In the genomic region with DNA sequence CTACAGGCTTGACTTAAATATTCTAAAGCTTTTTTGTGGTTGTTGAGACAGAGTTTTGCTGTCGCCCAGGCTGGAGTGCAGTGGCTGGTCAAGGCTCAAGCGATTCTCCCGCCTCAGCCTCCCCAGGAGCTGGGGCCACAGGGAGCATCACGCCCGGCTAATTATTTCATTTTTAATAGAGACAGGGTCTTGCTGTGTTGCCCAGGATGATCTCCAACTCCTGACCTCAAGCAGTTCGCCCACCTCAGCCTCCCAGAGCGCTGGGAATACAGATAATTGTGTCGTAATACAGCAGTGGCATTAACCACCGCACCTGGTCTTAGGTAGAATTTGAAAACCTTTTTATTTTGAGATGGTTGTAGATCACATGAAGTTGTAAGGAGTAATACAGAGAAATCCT, we compare ENCODE assay signal across 8 cellular contexts. TPM values are rescaled to one million over a fixed set of nuclear protein-coding genes. Genes with fewer than 3 reads are reported as not detected.
DNase-seq lines count a peak whose midpoint lies in the region; ATAC-seq and TF ChIP-seq lines count a peak whose summit lies in the region.

No MANE protein-coding gene starts in this region.

- peaks cover 10% of the 10 kb centered on the region for H3K36me3 ChIP-seq in GM06990 (ENCODE audit: control insufficient read depth, insufficient read depth, low read length)
- H3K36me3 ChIP-seq in SU-DHL-6 (ENCODE audit: low read length), result peaks cover 13% of the 10 kb centered on the region
- peaks cover 0 to 18% of the 10 kb centered on the region in 2 donors for H3K36me3 ChIP-seq in psoas muscle (ENCODE audit: insufficient read depth in 1 of 2, low read depth in 1 of 2)
- H3K36me3 ChIP-seq in thyroid gland, result no peaks in the 10 kb centered on the region

- H3K4me2 ChIP-seq in SU-DHL-6 (ENCODE audit: low read depth, low read length, poor library complexity, severe bottlenecking), result peak overlapping the region; percentile 91

- 0 out of 2 replicates have a peak overlapping the region, but pooled peaks have one; percentile 72 for H3K9ac ChIP-seq in SU-DHL-6 (ENCODE audit: low read length)

- TF ChIP-seq CTCF in GM06990 (IDR thresholded peaks at IDR 0.05; ENCODE audit: insufficient read depth, low read length, poor library complexity, severe bottlenecking) (no peak), SU-DHL-6 (IDR thresholded peaks at IDR 0.05; ENCODE audit: insufficient read depth, low read length, poor library complexity, severe bottlenecking) (no peak), fibroblast of mammary gland (conservative IDR thresholded peaks at IDR 0.05; ENCODE audit: control insufficient read depth, insufficient read depth, low read depth, low read length) (no peak), psoas muscle (IDR thresholded peaks at IDR 0.05) (no peak), thyroid gland (IDR thresholded peaks at IDR 0.05) (no peak)

- H3F3A ChIP-seq in SU-DHL-6 (ENCODE audit: insufficient read depth), result peaks cover 4% of the 10 kb centered on the region; the same call in 1 of the 2 replicates

- TF ChIP-seq POLR2A in thyroid gland (IDR thresholded peaks at IDR 0.05), result no peak

- H3K79me2 ChIP-seq in SU-DHL-6 (ENCODE audit: insufficient read depth, low read length), result peaks cover 39% of the 10 kb centered on the region

- peaks cover 3% of the 10 kb centered on the region; the same call in 1 of the 2 replicates for H4K20me1 ChIP-seq in SU-DHL-6 (ENCODE audit: low read depth, low read length)

- H3K4me1 ChIP-seq in psoas muscle (peaks cover 64% of the 10 kb centered on the region), thyroid gland (peaks cover 28 to 32% of the 10 kb centered on the region in 2 donors)

- H3K27me3 ChIP-seq in GM06990 (replicated peaks; ENCODE audit: control insufficient read depth, insufficient read depth, low read length) (no peaks in the 10 kb centered on the region), SU-DHL-6 (ENCODE audit: low read length) (no peaks in the 10 kb centered on the region), psoas muscle (ENCODE audit: insufficient read depth in 3 of 3, low read length in 2 of 3) (no peaks in the 10 kb centered on the region), thyroid gland (no peaks in the 10 kb centered on the region)

- H3K27ac ChIP-seq in SU-DHL-6 (ENCODE audit: low read depth, low read length) (no peak overlapping the region), psoas muscle (peak overlapping the region; percentile 88), thyroid gland (no peak overlapping the region)

- 76 to 84% (median 81%) methylated on average over 9 of the region's 9 CpGs for WGBS in psoas muscle, 3 donors
- WGBS in thyroid gland, 2 donors, result 85% methylated on average over 9 of the region's 9 CpGs

- no peaks in the 10 kb centered on the region for H3K9me3 ChIP-seq in SU-DHL-6 (ENCODE audit: insufficient read depth, low read length)
- no peaks in the 10 kb centered on the region for H3K9me3 ChIP-seq in psoas muscle
- H3K9me3 ChIP-seq in thyroid gland, result no peaks in the 10 kb centered on the region

- no peak overlapping the region for H2AFZ ChIP-seq in SU-DHL-6 (ENCODE audit: low read depth, low read length, severe bottlenecking)

- no peak for DNase-seq in GM06990 (ENCODE audit: extremely low read depth, insufficient read length)
- no peak for DNase-seq in fibroblast of mammary gland (ENCODE audit: low read depth)
- DNase-seq in psoas muscle, result no peak
- no peak for DNase-seq in HuH-7.5 (ENCODE audit: low spot score)
- DNase-seq in thyroid gland, result no peak

- H3K4me3 ChIP-seq in GM06990 (replicated peaks; ENCODE audit: low read depth, low read length) (peak overlapping the region; percentile 91), SU-DHL-6 (ENCODE audit: insufficient read depth, low read length, poor library complexity, severe bottlenecking) (no peak overlapping the region), fibroblast of mammary gland (ENCODE audit: control insufficient read depth, low read depth, low read length) (peak overlapping the region; percentile 90), psoas muscle (peak overlapping the region; percentile 81), thyroid gland (replicated peaks in 1 of 3) (peak overlapping the region in 1 of 3 donors; percentile 98)

- H3K9me2 ChIP-seq in SU-DHL-6 (replicated peaks; ENCODE audit: insufficient read depth, low read length), result no peaks in the 10 kb centered on the region

- intact Hi-C loops in psoas muscle (cut with DNase I) (no loop called here), thyroid gland (cut with DNase I) (loop anchor here (10.0 kb wide), 1 partner anchor 73 kb away; no protein-coding TSS in a partner anchor)

- ATAC-seq in psoas muscle (no peak), GM18909 (IDR thresholded peaks at IDR 0.05; ENCODE audit: poor library complexity, unreplicated experiment) (no peak), GM19328 (IDR thresholded peaks at IDR 0.05; ENCODE audit: unreplicated experiment) (no peak)

RNA-seq across cellular contexts. Expression of a gene that starts 1.5 kb away (rescaled TPM):
- total RNA-seq in psoas muscle, result 10 to 100 TPM; 65.7 to 87.0 (median 77.6) TPM
- polyA plus RNA-seq in psoas muscle, result 100 to 1,000 TPM in 1 of 3 donors, 10 to 100 TPM in 2; 32.4 to 151 (median 57.2) TPM
- 10 to 100 TPM in 2 of 4 donors, 1 to 10 TPM in 2; 8.8 to 15.3 (median 10.4) TPM for total RNA-seq in thyroid gland

RNA-seq across cellular contexts. Expression of a gene that starts 38.7 kb away (rescaled TPM):
- 100 to 1,000 TPM; 186 to 776 (median 416) TPM for total RNA-seq in psoas muscle
- polyA plus RNA-seq in psoas muscle, result 100 to 1,000 TPM; 219 to 326 (median 249) TPM
- 1 to 10 TPM in 2 of 4 donors, under 1 TPM in 2; 0.20 to 2.0 (median 1.0) TPM for total RNA-seq in thyroid gland

Comparison
In these comparisons a context has a peak if more than half of its experiments do, and no peak if none do; other contexts are left out.
1. RNA of a gene that starts 1.5 kb away (total RNA-seq): 65.7 to 87.0 TPM in psoas muscle; 8.8 to 15.3 TPM in thyroid gland; every median in the first group is over 4 times any median in the second.
2. RNA of a gene that starts 38.7 kb away (total RNA-seq): 186 to 776 TPM in psoas muscle; 0.20 to 2.0 TPM in thyroid gland; every median in the first group is over 10 times any median in the second.